9 cellular contexts compared by ENCODE assay signal in the genomic region with DNA sequence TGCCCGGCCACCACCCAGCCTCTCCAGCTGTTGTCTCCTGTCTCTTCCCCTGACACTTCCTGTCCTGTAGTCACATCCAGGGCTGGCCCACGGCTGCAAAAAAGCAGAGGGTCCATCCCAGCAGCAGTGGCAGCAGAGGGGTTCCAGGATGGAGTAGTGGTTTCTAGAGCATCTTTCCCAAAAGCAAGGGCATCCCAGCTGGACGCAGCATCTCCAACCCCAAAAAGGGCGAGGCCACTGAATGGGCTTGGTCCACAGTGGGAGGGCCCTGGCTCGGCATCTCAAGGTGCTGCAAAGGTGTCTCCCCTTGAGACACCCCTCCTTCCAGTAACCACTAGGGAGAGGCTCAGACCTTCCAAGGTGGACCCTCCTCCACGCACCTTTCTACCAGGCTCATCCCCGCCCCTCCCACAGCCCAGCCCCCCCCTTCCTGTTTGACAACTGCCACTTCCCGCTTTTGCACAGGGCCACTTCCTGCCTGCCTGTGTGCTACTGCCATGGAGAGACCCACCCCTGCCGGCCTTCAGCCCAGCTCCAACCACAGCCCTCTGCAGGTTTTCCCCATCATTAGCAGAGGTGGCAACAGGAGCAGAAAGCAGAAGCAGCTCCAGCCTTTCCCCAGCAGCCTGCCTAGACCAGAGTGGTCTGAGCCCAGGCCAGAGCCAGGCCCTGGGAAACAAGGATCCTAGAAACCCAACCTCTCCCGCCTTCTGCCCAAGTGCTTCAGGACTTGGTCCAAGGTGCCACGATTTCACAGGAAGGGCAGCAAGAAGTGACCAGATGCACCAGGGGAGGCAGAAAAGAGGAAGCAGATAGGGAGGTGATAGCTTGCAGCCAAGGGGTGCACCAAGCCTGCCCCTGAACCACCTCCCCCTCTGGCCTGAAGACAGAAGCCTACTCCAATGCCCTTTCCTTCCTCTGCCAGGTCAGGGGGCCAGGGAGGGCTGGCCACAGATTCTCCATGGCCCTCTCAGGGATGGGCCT. TPM values are rescaled to one million over a fixed set of nuclear protein-coding genes. Genes with fewer than 3 reads are reported as not detected.
A peak's percentile ranks its signal among the peaks of the same experiment; 100 is the strongest.
DNase-seq lines count a peak whose midpoint lies in the region; ATAC-seq and TF ChIP-seq lines count a peak whose summit lies in the region.
"Had no signal": no experiment of that assay in that cellular context is flagged by ENCODE, and none has a peak within 500 bp of the region (broad histone marks: within the 10 kb centered on the region; RNA-seq: fewer than 3 reads in every experiment).

No MANE protein-coding gene starts in this region.

- no peak for TF ChIP-seq POLR2A in NB4 (IDR thresholded peaks at IDR 0.05; ENCODE audit: extremely low read depth, insufficient read length)

- DNase-seq in NB4 (ENCODE audit: low read depth): peak; percentile 96
- peak; percentile 78 to 89 for DNase-seq in left lung
- peak; percentile 67 for DNase-seq in ureter (ENCODE audit: low spot score)
- DNase-seq in iPS-NIHi7 (ENCODE audit: extremely low spot score): no peak

- H3K27me3 ChIP-seq in BLaER1 (no peaks in the 10 kb centered on the region), left lung (no peaks in the 10 kb centered on the region)

- H3K4me1 ChIP-seq in BLaER1 (peaks cover 49% of the 10 kb centered on the region), left lung (peaks cover 9 to 81% of the 10 kb centered on the region in 2 donors)

- no peaks in the 10 kb centered on the region for H4K20me1 ChIP-seq in BLaER1

- TF ChIP-seq CTCF in NB4 (IDR thresholded peaks at IDR 0.05; ENCODE audit: low read depth, low read length) (no peak), left lung (IDR thresholded peaks at IDR 0.05) (no peak)

- peak overlapping the region; percentile 85 for H3K4me3 Mint-ChIP-seq in activated T-helper 17 cell treated with anti-CD3 and anti-CD28 coated beads, Interleukin-2, amount 50 U/mL, for 72 hours

- H3K4me2 ChIP-seq in BLaER1: peak overlapping the region; percentile 83

- H3K4me1 Mint-ChIP-seq in activated T-helper 17 cell treated with anti-CD3 and anti-CD28 coated beads, Interleukin-2, amount 50 U/mL, for 72 hours: peaks cover 22% of the 10 kb centered on the region

- peak overlapping the region; percentile 67 for H3K9ac ChIP-seq in BLaER1

- H3K9me3 ChIP-seq in BLaER1 (no peaks in the 10 kb centered on the region), left lung (no peaks in the 10 kb centered on the region)

- intact Hi-C loops in left lung (cut with DNase I): no loop called here

- peaks cover 7% of the 10 kb centered on the region for H3K36me3 Mint-ChIP-seq in activated T-helper 17 cell treated with anti-CD3 and anti-CD28 coated beads, Interleukin-2, amount 50 U/mL, for 72 hours (ENCODE audit: low read depth)

- peak overlapping the region; percentile 94 for H3K27ac Mint-ChIP-seq in activated T-helper 17 cell treated with anti-CD3 and anti-CD28 coated beads, Interleukin-2, amount 50 U/mL, for 72 hours

- ATAC-seq in GM21526 (IDR thresholded peaks at IDR 0.05; ENCODE audit: low FRiP score, unreplicated experiment) (peak; percentile 45), left lung (peak; percentile 79), HG03521 (IDR thresholded peaks at IDR 0.05; ENCODE audit: unreplicated experiment) (no peak)
- ATAC-seq in activated T-helper 17 cell treated with anti-CD3 and anti-CD28 coated beads, Interleukin-2, amount 50 U/mL, for 72 hours (replicated peaks): peak; percentile 88

- H3K4me3 ChIP-seq in BLaER1 (peak overlapping the region; percentile 34; the same call in 1 of the 2 replicates), NB4 (ENCODE audit: low read depth, low read length) (peak overlapping the region; percentile 16), left lung (peak overlapping the region in 1 of 2 donors; percentile 31)

- H3K36me3 ChIP-seq in BLaER1 (peaks cover 75% of the 10 kb centered on the region), left lung (peaks cover 0 to 22% of the 10 kb centered on the region in 2 donors)

- no peaks in the 10 kb centered on the region for H3K9me3 Mint-ChIP-seq in activated T-helper 17 cell treated with anti-CD3 and anti-CD28 coated beads, Interleukin-2, amount 50 U/mL, for 72 hours

- H3K27ac ChIP-seq in BLaER1 (peak overlapping the region; percentile 87), left lung (peak overlapping the region; percentile 41 to 92)
- H3K27ac ChIP-seq: VCaP had no signal

- H3K27me3 Mint-ChIP-seq in activated T-helper 17 cell treated with anti-CD3 and anti-CD28 coated beads, Interleukin-2, amount 50 U/mL, for 72 hours: no peaks in the 10 kb centered on the region

RNA-seq across cellular contexts. Expression of gene CAMK2G, which starts 8.6 kb away (rescaled TPM):
- 10 to 100 TPM; 19.5 to 23.2 TPM for total RNA-seq in activated T-helper 17 cell treated with anti-CD3 and anti-CD28 coated beads, Interleukin-2, amount 50 U/mL, for 72 hours
- total RNA-seq in left lung (10 to 100 TPM; 28.9 to 36.6 TPM), ureter (80.5 TPM)

RNA-seq across cellular contexts. Expression of gene PLAU, which starts 45.2 kb away (rescaled TPM):
- under 1 TPM; 0.37 to 0.67 TPM for total RNA-seq in activated T-helper 17 cell treated with anti-CD3 and anti-CD28 coated beads, Interleukin-2, amount 50 U/mL, for 72 hours
- total RNA-seq in left lung: 10 to 100 TPM; 26.6 to 29.0 TPM
- total RNA-seq in ureter: 13.8 TPM

RNA-seq across cellular contexts. Expression of gene NDST2, which starts 54.4 kb away (rescaled TPM):
- 10 to 100 TPM; 41.2 to 64.0 TPM for total RNA-seq in activated T-helper 17 cell treated with anti-CD3 and anti-CD28 coated beads, Interleukin-2, amount 50 U/mL, for 72 hours
- total RNA-seq in left lung (10 to 100 TPM; 24.1 to 32.2 TPM), ureter (37.5 TPM)
